Comparison of ENCODE assay signal across 14 cellular contexts in the genomic region with DNA sequence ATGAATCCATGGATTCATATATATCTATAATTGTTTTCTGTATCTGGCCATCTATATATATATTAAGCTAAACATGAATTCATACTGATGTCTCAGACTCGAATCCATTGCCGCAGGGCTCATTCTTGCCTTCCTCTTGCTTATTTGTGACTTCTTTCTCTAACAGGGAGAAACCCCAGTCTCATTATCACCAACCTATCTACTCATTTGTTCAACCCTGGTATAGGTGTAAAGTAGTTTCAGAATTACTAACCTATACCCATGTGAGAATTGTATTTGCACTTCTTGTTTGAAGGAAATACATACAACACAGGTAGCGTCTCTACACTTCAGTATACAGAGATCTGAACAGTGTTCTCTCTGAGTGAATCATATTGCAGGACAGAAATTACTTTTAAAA.
DNase-seq lines count a peak whose midpoint lies in the region; ATAC-seq and TF ChIP-seq lines count a peak whose summit lies in the region.
"Had no signal": no experiment of that assay in that cellular context is flagged by ENCODE, and none has a peak within 500 bp of the region (broad histone marks: within the 10 kb centered on the region; RNA-seq: fewer than 3 reads in every experiment).

No MANE protein-coding gene starts in this region.

- H3K4me3 Mint-ChIP-seq in activated naive CD4-positive, alpha-beta T cell treated with anti-CD3 and anti-CD28 coated beads, Interleukin-2, amount 50 U/mL, for 24 hours = no peak overlapping the region
- H3K4me3 Mint-ChIP-seq in stimulated activated effector memory CD8-positive, alpha-beta T cell treated with anti-CD3 and anti-CD28 coated beads, Interleukin-12 subunit alpha, Interleukin-12 subunit beta, amount 100 ng/mL, for 72 hours = peak overlapping the region; percentile 2
- no peak overlapping the region for H3K4me3 Mint-ChIP-seq in MCF 10A (ENCODE audit: unreplicated experiment)

- no peak for DNase-seq in activated naive CD4-positive, alpha-beta T cell treated with Interleukin-2 at 50 U/mL for 16 hours
- DNase-seq in stimulated activated effector memory CD8-positive, alpha-beta T cell treated with anti-CD3 and anti-CD28 coated beads, Interleukin-12 subunit alpha, Interleukin-12 subunit beta, amount 100 ng/mL, for 72 hours (ENCODE audit: low spot score in 2 of 2) = peak in 1 of 2 donors; percentile 59
- DNase-seq in cerebellum (ENCODE audit: low spot score) = no peak
- DNase-seq in posterior vena cava (ENCODE audit: low spot score) = no peak
- DNase-seq in MCF 10A (ENCODE audit: unreplicated experiment) = no peak
- DNase-seq: activated gamma-delta T cell, DMS79 treated with DMSO at 0.1 percent for 48 hours, Kasumi-1, midbrain, PC-3, psoas muscle had no signal

- no peaks in the 10 kb centered on the region for H3K27me3 Mint-ChIP-seq in activated naive CD4-positive, alpha-beta T cell treated with anti-CD3 and anti-CD28 coated beads, Interleukin-2, amount 50 U/mL, for 24 hours
- H3K27me3 Mint-ChIP-seq in MCF 10A (ENCODE audit: insufficient read depth, unreplicated experiment) = no peaks in the 10 kb centered on the region

- CTCF ChIA-PET in MCF 10A (lab: Yijun Ruan, JAX) = no interaction called here

- peak overlapping the region; percentile 70 for H3K27ac Mint-ChIP-seq in activated naive CD4-positive, alpha-beta T cell treated with anti-CD3 and anti-CD28 coated beads, Interleukin-2, amount 50 U/mL, for 24 hours
- H3K27ac Mint-ChIP-seq in stimulated activated effector memory CD8-positive, alpha-beta T cell treated with anti-CD3 and anti-CD28 coated beads, Interleukin-12 subunit alpha, Interleukin-12 subunit beta, amount 100 ng/mL, for 72 hours = peak overlapping the region; percentile 40
- no peak overlapping the region for H3K27ac Mint-ChIP-seq in MCF 10A (ENCODE audit: low read depth, unreplicated experiment)

- H3K9me3 Mint-ChIP-seq in activated naive CD4-positive, alpha-beta T cell treated with anti-CD3 and anti-CD28 coated beads, Interleukin-2, amount 50 U/mL, for 24 hours = no peaks in the 10 kb centered on the region
- no peaks in the 10 kb centered on the region for H3K9me3 Mint-ChIP-seq in stimulated activated effector memory CD8-positive, alpha-beta T cell treated with anti-CD3 and anti-CD28 coated beads, Interleukin-12 subunit alpha, Interleukin-12 subunit beta, amount 100 ng/mL, for 72 hours
- H3K9me3 Mint-ChIP-seq in MCF 10A (ENCODE audit: unreplicated experiment) = no peaks in the 10 kb centered on the region

- intact Hi-C loops in posterior vena cava (cut with DNase I) = no loop called here
- intact Hi-C loops in MCF 10A (cut with micrococcal nuclease) = no loop called here

- ATAC-seq in GM21515 (IDR thresholded peaks at IDR 0.05; ENCODE audit: unreplicated experiment) (peak; percentile 63), HG03175 (IDR thresholded peaks at IDR 0.05; ENCODE audit: unreplicated experiment) (peak; percentile 81)
- peak; percentile 98 for ATAC-seq in stimulated activated effector memory CD8-positive, alpha-beta T cell treated with anti-CD3 and anti-CD28 coated beads, Interleukin-12 subunit alpha, Interleukin-12 subunit beta, amount 100 ng/mL, for 72 hours
- ATAC-seq: PC-3, psoas muscle had no signal

- no TSS peak for BruUV-seq in MCF 10A (replicated peaks; lab: Mats Ljungman, UMichigan)

- POLR2A ChIA-PET in MCF 10A (lab: Yijun Ruan, JAX) = interaction anchor here (1.4 kb wide), 1 partner anchor 13 kb away, joined by 3 read pairs; no protein-coding TSS in a partner anchor

- no peak for TF ChIP-seq CTCF in MCF 10A (IDR thresholded peaks at IDR 0.05; ENCODE audit: unreplicated experiment)

- peaks cover 8% of the 10 kb centered on the region for H3K4me1 Mint-ChIP-seq in activated naive CD4-positive, alpha-beta T cell treated with anti-CD3 and anti-CD28 coated beads, Interleukin-2, amount 50 U/mL, for 24 hours
- peaks cover 24% of the 10 kb centered on the region for H3K4me1 Mint-ChIP-seq in stimulated activated effector memory CD8-positive, alpha-beta T cell treated with anti-CD3 and anti-CD28 coated beads, Interleukin-12 subunit alpha, Interleukin-12 subunit beta, amount 100 ng/mL, for 72 hours
- no peaks in the 10 kb centered on the region for H3K4me1 Mint-ChIP-seq in MCF 10A (ENCODE audit: insufficient read depth, unreplicated experiment)

- H3K36me3 Mint-ChIP-seq in activated naive CD4-positive, alpha-beta T cell treated with anti-CD3 and anti-CD28 coated beads, Interleukin-2, amount 50 U/mL, for 24 hours = peaks cover 27% of the 10 kb centered on the region
- H3K36me3 Mint-ChIP-seq in stimulated activated effector memory CD8-positive, alpha-beta T cell treated with anti-CD3 and anti-CD28 coated beads, Interleukin-12 subunit alpha, Interleukin-12 subunit beta, amount 100 ng/mL, for 72 hours = peaks cover 96% of the 10 kb centered on the region
- H3K36me3 Mint-ChIP-seq in MCF 10A (ENCODE audit: insufficient read depth, unreplicated experiment) = peaks cover 82% of the 10 kb centered on the region
